In genomic region chr10:72692057-72692891, GRCh38 we compare ENCODE assay signal across 1 cellular context.
TF ChIP-seq lines count a peak whose summit lies in the region.

Gene MCU (plus strand): TSS chr10:72692143. CDS start chr10:72692152, 9 bp downstream.

TF ChIP-seq in K562, 482 proteins besides CTCF, POLR2A, EP300 and RAD21 (continued from another document and continues in another):
- no peak for TF ChIP-seq RERE (CRISPR knock-in tag; IDR thresholded peaks at IDR 0.05; ENCODE audit: borderline replicate concordance)
- no peak for TF ChIP-seq MIER1 (IDR thresholded peaks at IDR 0.05; ENCODE audit: low read depth)
- no peak for TF ChIP-seq ARID1B (IDR thresholded peaks at IDR 0.05)
- TF ChIP-seq BRF2 (IDR thresholded peaks at IDR 0.05; ENCODE audit: borderline replicate concordance, insufficient read depth, insufficient read length): no peak
- TF ChIP-seq ZKSCAN1 (IDR thresholded peaks at IDR 0.05; ENCODE audit: low read depth, low read length): no peak
- TF ChIP-seq SAFB (IDR thresholded peaks at IDR 0.05; ENCODE audit: borderline replicate concordance, low read depth, low read length): no peak
- no peak for TF ChIP-seq ZNF518B (CRISPR knock-in tag; IDR thresholded peaks at IDR 0.05)
- no peak for TF ChIP-seq ZNF324 (CRISPR knock-in tag; IDR thresholded peaks at IDR 0.05)
- no peak; the same call in 1 of the 2 replicates for TF ChIP-seq TRIM28 (IDR thresholded peaks at IDR 0.05)
- TF ChIP-seq GATAD2B (IDR thresholded peaks at IDR 0.05; ENCODE audit: borderline replicate concordance): peak; percentile 89
- no peak for TF ChIP-seq ZNF436 (CRISPR knock-in tag; IDR thresholded peaks at IDR 0.05)
- TF ChIP-seq FOSL1 (tag; conservative IDR thresholded peaks at IDR 0.05): no peak
- TF ChIP-seq FOXP4 (CRISPR knock-in tag; IDR thresholded peaks at IDR 0.05; ENCODE audit: borderline replicate concordance): no peak
- TF ChIP-seq HNRNPUL1 (IDR thresholded peaks at IDR 0.05; ENCODE audit: low read length): no peak
- TF ChIP-seq MTF1 (CRISPR knock-in tag; IDR thresholded peaks at IDR 0.05; ENCODE audit: borderline replicate concordance): no peak
- TF ChIP-seq SRSF3 (IDR thresholded peaks at IDR 0.05; ENCODE audit: insufficient read depth, low read length): no peak
- TF ChIP-seq ZNF280A (IDR thresholded peaks at IDR 0.05; ENCODE audit: low read depth, partially characterized antibody): no peak
- no peak for TF ChIP-seq EZH2 (IDR thresholded peaks at IDR 0.05; ENCODE audit: borderline replicate concordance, low read depth, low read length)
- TF ChIP-seq NCOA4 (IDR thresholded peaks at IDR 0.05; ENCODE audit: partially characterized antibody): no peak
- TF ChIP-seq PHB (CRISPR knock-in tag; IDR thresholded peaks at IDR 0.05): no peak
- no peak for TF ChIP-seq SMC3 (conservative IDR thresholded peaks at IDR 0.05; ENCODE audit: insufficient read depth, low read depth, low read length)
- TF ChIP-seq EP400 (IDR thresholded peaks at IDR 0.05): no peak
- TF ChIP-seq WHSC1 (IDR thresholded peaks at IDR 0.05; ENCODE audit: low read length): no peak
- TF ChIP-seq ZNF644 (tag; IDR thresholded peaks at IDR 0.05; ENCODE audit: low read depth): no peak
- TF ChIP-seq ARNT (IDR thresholded peaks at IDR 0.05): no peak
- TF ChIP-seq ZNF444 (CRISPR knock-in tag; IDR thresholded peaks at IDR 0.05): no peak
- TF ChIP-seq RBFOX2 (IDR thresholded peaks at IDR 0.05; ENCODE audit: low read depth, low read length): peak; percentile 98
- TF ChIP-seq NFIC (IDR thresholded peaks at IDR 0.05): no peak
- no peak for TF ChIP-seq SFPQ (IDR thresholded peaks at IDR 0.05; ENCODE audit: low read depth, low read length)
- TF ChIP-seq SAP30 (IDR thresholded peaks at IDR 0.05; ENCODE audit: borderline replicate concordance, insufficient read depth, low read depth, low read length, poor library complexity, severe bottlenecking): peak; percentile 43
- TF ChIP-seq ZNF3 (CRISPR knock-in tag; IDR thresholded peaks at IDR 0.05): no peak
- TF ChIP-seq ELK3 (CRISPR knock-in tag; IDR thresholded peaks at IDR 0.05): no peak
- TF ChIP-seq THRAP3 (IDR thresholded peaks at IDR 0.05; ENCODE audit: borderline replicate concordance): no peak
- no peak for TF ChIP-seq CC2D1A (IDR thresholded peaks at IDR 0.05)
- TF ChIP-seq BRD4 (IDR thresholded peaks at IDR 0.05): no peak
- TF ChIP-seq ERF (CRISPR knock-in tag; IDR thresholded peaks at IDR 0.05): peak; percentile 96
- no peak for TF ChIP-seq BACH1 (tag; IDR thresholded peaks at IDR 0.05)
- no peak for TF ChIP-seq MED1 (CRISPR knock-in tag; IDR thresholded peaks at IDR 0.05; ENCODE audit: borderline replicate concordance)
- no peak for TF ChIP-seq ZNF717 (CRISPR knock-in tag; IDR thresholded peaks at IDR 0.05)
- TF ChIP-seq HMGN3 (IDR thresholded peaks at IDR 0.05; ENCODE audit: borderline replicate concordance, extremely low read depth, insufficient read length, low read depth, low read length): peak; percentile 46
- TF ChIP-seq ZNF280B (CRISPR knock-in tag; IDR thresholded peaks at IDR 0.05): no peak
- TF ChIP-seq ZC3H11A (IDR thresholded peaks at IDR 0.05; ENCODE audit: low read depth, low read length): no peak
- no peak for TF ChIP-seq CHCHD3 (CRISPR knock-in tag; IDR thresholded peaks at IDR 0.05)
- no peak for TF ChIP-seq C11orf30 (IDR thresholded peaks at IDR 0.05; ENCODE audit: low read depth)
- no peak; the same call in 1 of the 2 replicates for TF ChIP-seq ZBTB33 (CRISPR knock-in tag; IDR thresholded peaks at IDR 0.05)
- TF ChIP-seq ZBED1 (IDR thresholded peaks at IDR 0.05): no peak
- no peak for TF ChIP-seq RFX5 (IDR thresholded peaks at IDR 0.05; ENCODE audit: low read depth, low read length)
- TF ChIP-seq ZNF551 (CRISPR knock-in tag; IDR thresholded peaks at IDR 0.05): no peak
